In the genomic region with DNA sequence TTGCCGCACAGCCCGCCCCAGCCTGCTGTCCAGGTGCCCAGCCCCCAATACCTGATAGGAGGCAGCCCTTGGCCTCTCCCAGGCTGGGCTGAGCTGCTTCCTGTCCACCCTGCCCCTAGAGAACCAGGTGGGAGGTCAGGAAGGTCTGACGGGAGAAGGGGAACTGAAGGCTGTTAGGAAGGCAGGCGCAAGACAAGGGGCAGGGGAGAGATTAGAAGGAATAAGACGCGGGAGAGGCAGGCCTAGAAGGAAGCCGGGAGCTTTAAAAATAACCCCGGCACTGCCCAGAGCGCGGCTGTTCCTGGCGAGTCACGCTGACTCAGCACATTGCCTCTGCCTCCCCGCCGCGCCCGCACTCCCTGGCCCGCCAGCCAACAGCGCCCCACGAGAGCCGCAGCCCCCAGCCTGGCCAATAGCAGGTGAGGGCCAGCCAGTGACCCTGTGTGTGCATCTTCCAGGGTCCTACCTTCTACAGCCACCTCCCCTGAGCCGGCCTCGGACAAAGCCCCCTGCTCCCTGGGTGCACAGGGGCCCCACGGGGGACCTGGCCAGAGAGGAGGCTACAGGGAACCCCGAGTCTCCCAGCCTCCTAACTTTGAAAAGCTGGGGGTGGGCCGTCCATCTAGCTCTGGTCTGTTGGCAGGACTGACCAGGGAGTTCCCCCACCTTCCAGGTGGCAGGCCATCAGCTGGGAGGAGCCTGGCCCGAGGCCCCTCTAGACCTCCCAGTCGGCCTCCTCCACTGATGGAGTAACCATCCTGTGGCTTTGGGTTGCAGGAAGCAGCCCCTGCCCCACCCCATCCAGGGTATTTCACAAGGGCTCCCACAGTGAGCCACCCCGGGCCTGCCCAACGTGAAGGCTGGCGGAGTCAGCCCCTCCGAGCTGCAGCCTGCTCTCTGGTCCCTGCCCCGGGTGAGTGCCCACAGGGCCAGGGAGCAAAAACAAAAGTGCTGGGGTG, we compare ENCODE assay signal across 9 cellular contexts. TPM values are rescaled to one million over a fixed set of nuclear protein-coding genes. Genes with fewer than 3 reads are reported as not detected.
DNase-seq lines count a peak whose midpoint lies in the region; ATAC-seq and TF ChIP-seq lines count a peak whose summit lies in the region.
"Had no signal": no experiment of that assay in that cellular context is flagged by ENCODE, and none has a peak within 500 bp of the region (broad histone marks: within the 10 kb centered on the region; RNA-seq: fewer than 3 reads in every experiment).

No MANE protein-coding gene starts in this region.

- intact Hi-C loops in Right ventricle myocardium superior (cut with DNase I): no loop called here

- H3K36me3 Mint-ChIP-seq in activated naive CD8-positive, alpha-beta T cell treated with anti-CD3 and anti-CD28 coated beads for 36 hours: peaks cover 7% of the 10 kb centered on the region
- peaks cover 3% of the 10 kb centered on the region for H3K36me3 Mint-ChIP-seq in activated naive CD8-positive, alpha-beta T cell treated with anti-CD3 and anti-CD28 coated beads, Interleukin-2, amount 50 U/mL, for 24 hours (ENCODE audit: low read depth)
- H3K36me3 Mint-ChIP-seq in WTC11: peaks cover 10% of the 10 kb centered on the region

- peaks cover 2% of the 10 kb centered on the region for H3K9me3 ChIP-seq in trophoblast cell (ENCODE audit: insufficient read depth, low read depth, low read length)

- peak overlapping the region; percentile 95 for H3K27ac ChIP-seq in trophoblast cell (ENCODE audit: low read depth, low read length)

- WGBS in trophoblast cell (ENCODE audit: extremely low coverage, insufficient coverage, insufficient read length): no CpG with 5 or more reads among the region's 32 CpGs

- peak overlapping the region; percentile 90 for H4K91ac ChIP-seq in trophoblast cell (ENCODE audit: low read depth, low read length)

- POLR2A ChIA-PET in WTC11 (lab: Charles Lee): interaction anchor here (0.5 to 2.5 kb wide), 7 partner anchors 8 to 100 kb away, joined by 3 to 9 read pairs (median 6); a partner anchor contains a TSS

- H3K27ac Mint-ChIP-seq in activated naive CD8-positive, alpha-beta T cell treated with anti-CD3 and anti-CD28 coated beads for 36 hours: peak overlapping the region; percentile 8
- H3K27ac Mint-ChIP-seq in activated naive CD8-positive, alpha-beta T cell treated with anti-CD3 and anti-CD28 coated beads, Interleukin-2, amount 50 U/mL, for 24 hours: no peak overlapping the region
- H3K27ac Mint-ChIP-seq in WTC11: peak overlapping the region; percentile 94; the same call in 1 of the 2 replicates

- peaks cover 16% of the 10 kb centered on the region for H3K4me1 Mint-ChIP-seq in activated naive CD8-positive, alpha-beta T cell treated with anti-CD3 and anti-CD28 coated beads for 36 hours
- peaks cover 22% of the 10 kb centered on the region for H3K4me1 Mint-ChIP-seq in activated naive CD8-positive, alpha-beta T cell treated with anti-CD3 and anti-CD28 coated beads, Interleukin-2, amount 50 U/mL, for 24 hours
- H3K4me1 Mint-ChIP-seq in WTC11: peaks cover 29% of the 10 kb centered on the region

- no peak overlapping the region for H3K4me3 Mint-ChIP-seq in activated naive CD8-positive, alpha-beta T cell treated with anti-CD3 and anti-CD28 coated beads for 36 hours
- no peak overlapping the region for H3K4me3 Mint-ChIP-seq in activated naive CD8-positive, alpha-beta T cell treated with anti-CD3 and anti-CD28 coated beads, Interleukin-2, amount 50 U/mL, for 24 hours
- peak overlapping the region; percentile 60 for H3K4me3 Mint-ChIP-seq in WTC11
- H3K4me3 Mint-ChIP-seq: central memory CD8-positive, alpha-beta T cell had no signal

- H3K9me3 Mint-ChIP-seq in activated naive CD8-positive, alpha-beta T cell treated with anti-CD3 and anti-CD28 coated beads for 36 hours: no peaks in the 10 kb centered on the region
- no peaks in the 10 kb centered on the region for H3K9me3 Mint-ChIP-seq in activated naive CD8-positive, alpha-beta T cell treated with anti-CD3 and anti-CD28 coated beads, Interleukin-2, amount 50 U/mL, for 24 hours
- H3K9me3 Mint-ChIP-seq in WTC11: no peaks in the 10 kb centered on the region
- H3K9me3 Mint-ChIP-seq: central memory CD8-positive, alpha-beta T cell had no signal

- H2BK5ac ChIP-seq in trophoblast cell (ENCODE audit: low read depth, low read length, poor library complexity): peak overlapping the region; percentile 87

- no peak for TF ChIP-seq CTCF in WTC11 (IDR thresholded peaks at IDR 0.05)

- H3K27me3 ChIP-seq in trophoblast cell (ENCODE audit: insufficient read depth, low read length): no peaks in the 10 kb centered on the region

- peaks cover 44% of the 10 kb centered on the region for H3K79me2 ChIP-seq in trophoblast cell (ENCODE audit: control insufficient read depth, insufficient read depth, low read length, poor library complexity)

- peak overlapping the region; percentile 85 for H3K4ac ChIP-seq in trophoblast cell (ENCODE audit: low read depth, low read length)

- CTCF ChIA-PET in WTC11 (lab: Charles Lee): interaction anchor here (0.5 to 2.9 kb wide), 16 partner anchors 13 to 114 kb away, joined by 3 to 15 read pairs (median 4); a partner anchor contains a TSS

- peak overlapping the region; percentile 42 for H2BK12ac ChIP-seq in trophoblast cell (ENCODE audit: low read length)

- H3K79me1 ChIP-seq in trophoblast cell (ENCODE audit: low read length): peaks cover 30% of the 10 kb centered on the region

- H3K4me1 ChIP-seq in trophoblast cell (ENCODE audit: control insufficient read depth in 1 of 2, insufficient read depth in 2 of 2, low read length in 2 of 2): peaks cover 39 to 41% of the 10 kb centered on the region in 2 experiments

- H3K27me3 Mint-ChIP-seq in activated naive CD8-positive, alpha-beta T cell treated with anti-CD3 and anti-CD28 coated beads for 36 hours: no peaks in the 10 kb centered on the region
- no peaks in the 10 kb centered on the region for H3K27me3 Mint-ChIP-seq in activated naive CD8-positive, alpha-beta T cell treated with anti-CD3 and anti-CD28 coated beads, Interleukin-2, amount 50 U/mL, for 24 hours
- H3K27me3 Mint-ChIP-seq in WTC11 (ENCODE audit: low read depth): no peaks in the 10 kb centered on the region
- H3K27me3 Mint-ChIP-seq: central memory CD8-positive, alpha-beta T cell had no signal

- ATAC-seq in activated naive CD8-positive, alpha-beta T cell treated with anti-CD3 and anti-CD28 coated beads, Interleukin-2, amount 50 U/mL, for 24 hours: no peak
- peak; percentile 7 for ATAC-seq in WTC11
- ATAC-seq in Right ventricle myocardium superior (ENCODE audit: poor library complexity): peak; percentile 41
- no peak for ATAC-seq in GM21360 (IDR thresholded peaks at IDR 0.05; ENCODE audit: unreplicated experiment)

- H3K23ac ChIP-seq in trophoblast cell (ENCODE audit: low read length): no peak overlapping the region

- H2BK120ac ChIP-seq in trophoblast cell (ENCODE audit: insufficient read depth, low read length, poor library complexity): peak overlapping the region; percentile 86

- peaks cover 36 to 38% of the 10 kb centered on the region in 2 experiments for H3K36me3 ChIP-seq in trophoblast cell (ENCODE audit: control insufficient read depth in 1 of 2, insufficient read depth in 2 of 2, low read length in 2 of 2)

- DNase-seq in activated naive CD8-positive, alpha-beta T cell treated with anti-CD3 and anti-CD28 coated beads for 36 hours: no peak
- no peak for DNase-seq in activated naive CD8-positive, alpha-beta T cell treated with anti-CD3 and anti-CD28 coated beads, Interleukin-2, amount 50 U/mL, for 24 hours
- peak; percentile 68 for DNase-seq in WTC11 (ENCODE audit: low spot score)
- DNase-seq in Right ventricle myocardium superior: peak; percentile 89
- peak in 1 of 2 donors; percentile 45 for DNase-seq in trophoblast cell
- DNase-seq in NCI-H2107 treated with DMSO at 0.1 percent for 48 hours (lab: John Stamatoyannopoulos, UW; ENCODE audit: unreplicated experiment): no peak
- no peak for DNase-seq in DMS53 (lab: John Stamatoyannopoulos, UW)

- peak overlapping the region; percentile 28 for H2AK5ac ChIP-seq in trophoblast cell (ENCODE audit: low read length)

- H4K8ac ChIP-seq in trophoblast cell (ENCODE audit: low read depth, low read length): peak overlapping the region; percentile 68

- H2AFZ ChIP-seq in trophoblast cell (ENCODE audit: insufficient read depth, low read length, poor library complexity): peak overlapping the region; percentile 6

- H3K9ac ChIP-seq in trophoblast cell (ENCODE audit: low read length): no peak overlapping the region

- no peak overlapping the region for H3K4me3 ChIP-seq in trophoblast cell (ENCODE audit: low read depth, low read length)

- peak overlapping the region; percentile 46 for H4K12ac ChIP-seq in trophoblast cell (ENCODE audit: low read depth, low read length)

- peak overlapping the region; percentile 84 for H3K14ac ChIP-seq in trophoblast cell (ENCODE audit: low read length)

- H3K4me2 ChIP-seq in trophoblast cell (ENCODE audit: low read length): peak overlapping the region; percentile 56

- peak overlapping the region; percentile 83 for H3K18ac ChIP-seq in trophoblast cell (ENCODE audit: low read length)

RNA-seq across cellular contexts. Expression of a gene that starts 4.0 kb away (rescaled TPM):
- 10 to 100 TPM; 18.4 to 19.2 TPM for total RNA-seq in activated naive CD8-positive, alpha-beta T cell treated with anti-CD3 and anti-CD28 coated beads for 36 hours
- 24.2 to 29.8 TPM (median 24.3 TPM) in 3 replicates for total RNA-seq in WTC11 (2021)
- 29.9 TPM for total RNA-seq in Right ventricle myocardium superior
- 32.1 and 36.5 TPM in 2 replicates for polyA plus RNA-seq in trophoblast cell (2013)

RNA-seq across cellular contexts. Expression of a gene that starts 5.6 kb away (rescaled TPM):
- total RNA-seq in activated naive CD8-positive, alpha-beta T cell treated with anti-CD3 and anti-CD28 coated beads for 36 hours: 10 to 100 TPM; 27.3 to 30.1 TPM
- total RNA-seq in WTC11 (2021) (19.5 to 24.2 TPM (median 20.9 TPM) in 3 replicates), Right ventricle myocardium superior (6.1 TPM)
- polyA plus RNA-seq in trophoblast cell (2013): 33.1 and 36.5 TPM in 2 replicates

RNA-seq across cellular contexts. Expression of a gene that starts 12.4 kb away (rescaled TPM):
- total RNA-seq in activated naive CD8-positive, alpha-beta T cell treated with anti-CD3 and anti-CD28 coated beads for 36 hours: 10 to 100 TPM; 20.8 to 21.4 TPM
- total RNA-seq in WTC11 (2021) (24.7 to 31.4 TPM (median 26.3 TPM) in 3 replicates), Right ventricle myocardium superior (29.5 TPM)
- polyA plus RNA-seq in trophoblast cell (2013): 27.8 and 28.9 TPM in 2 replicates

RNA-seq across cellular contexts. Expression of a gene that starts 13.5 kb away (rescaled TPM):
- total RNA-seq in activated naive CD8-positive, alpha-beta T cell treated with anti-CD3 and anti-CD28 coated beads for 36 hours: 100 to 1,000 TPM; 158 to 169 TPM
- total RNA-seq in WTC11 (2021): 144 to 188 TPM (median 164 TPM) in 3 replicates
- total RNA-seq in Right ventricle myocardium superior: 3.2 TPM
- polyA plus RNA-seq in trophoblast cell (2013): 37.2 and 37.6 TPM in 2 replicates

RNA-seq across cellular contexts. Expression of a gene that starts 21.5 kb away (rescaled TPM):
- under 1 TPM in 1 of 2 experiments, not detected in 1; 0.47 TPM for total RNA-seq in activated naive CD8-positive, alpha-beta T cell treated with anti-CD3 and anti-CD28 coated beads for 36 hours
- total RNA-seq in WTC11 (2021): 1.9 to 2.1 TPM (median 1.9 TPM) in 3 replicates
- 0.24 TPM for total RNA-seq in Right ventricle myocardium superior
- polyA plus RNA-seq in trophoblast cell (2013): 27.1 and 28.5 TPM in 2 replicates

Comparison
In these comparisons a context has a peak if more than half of its experiments do, and no peak if none do; other contexts are left out.
1. DNase-seq: peak in WTC11 (single experiment) and Right ventricle myocardium superior (single experiment); none in activated naive CD8-positive, alpha-beta T cell treated with anti-CD3 and anti-CD28 coated beads for 36 hours (single experiment), activated naive CD8-positive, alpha-beta T cell treated with anti-CD3 and anti-CD28 coated beads, Interleukin-2, amount 50 U/mL, for 24 hours (single experiment), NCI-H2107 treated with DMSO at 0.1 percent for 48 hours (single experiment) and DMS53 (single experiment).
2. ATAC-seq: peak in WTC11 (single experiment) and Right ventricle myocardium superior (single experiment); none in activated naive CD8-positive, alpha-beta T cell treated with anti-CD3 and anti-CD28 coated beads, Interleukin-2, amount 50 U/mL, for 24 hours (single experiment) and GM21360 (single experiment).